23 cellular contexts compared by ENCODE assay signal in genomic region chr10:99527526-99528255, GRCh38. TPM values are rescaled to one million over a fixed set of nuclear protein-coding genes. Genes with fewer than 3 reads are reported as not detected.
A peak's percentile ranks its signal among the peaks of the same experiment; 100 is the strongest.
DNase-seq lines count a peak whose midpoint lies in the region; ATAC-seq, FAIRE-seq and TF ChIP-seq lines count a peak whose summit lies in the region.
"Had no signal": no experiment of that assay in that cellular context is flagged by ENCODE, and none has a peak within 500 bp of the region (broad histone marks: within the 10 kb centered on the region; RNA-seq: fewer than 3 reads in every experiment).

No MANE protein-coding gene starts in this region.

- H4K20me1 ChIP-seq in HepG2 (ENCODE audit: insufficient read depth, low read length) (no peaks in the 10 kb centered on the region), neural progenitor cell (ENCODE audit: low read depth) (peaks cover 98% of the 10 kb centered on the region)

- H3K27me3 ChIP-seq in HepG2 (ENCODE audit: control insufficient read depth in 1 of 2, insufficient read depth in 2 of 2, low read length in 2 of 2), result peaks cover 11 to 89% of the 10 kb centered on the region in 2 experiments
- H3K27me3 ChIP-seq in right lobe of liver, result peaks cover 7 to 74% of the 10 kb centered on the region in 2 donors
- peaks cover 100% of the 10 kb centered on the region for H3K27me3 ChIP-seq in endodermal cell (ENCODE audit: control insufficient read depth, insufficient read depth, low read length, poor library complexity, severe bottlenecking)
- peaks cover 100% of the 10 kb centered on the region for H3K27me3 ChIP-seq in neural progenitor cell

- H3K9me3 ChIP-seq in HepG2 (ENCODE audit: low read length), result no peaks in the 10 kb centered on the region
- no peaks in the 10 kb centered on the region for H3K9me3 ChIP-seq in right lobe of liver
- peaks cover 8% of the 10 kb centered on the region for H3K9me3 ChIP-seq in endodermal cell (ENCODE audit: control insufficient read depth, low read length)
- no peaks in the 10 kb centered on the region for H3K9me3 ChIP-seq in neural progenitor cell (ENCODE audit: low read depth)
- H3K9me3 ChIP-seq: A549, uterus had no signal

- H3K9me3 Mint-ChIP-seq in endodermal cell (no peaks in the 10 kb centered on the region), neural progenitor cell (peaks cover 6% of the 10 kb centered on the region), type B pancreatic cell (no peaks in the 10 kb centered on the region)
- H3K9me3 Mint-ChIP-seq: dendritic cell treated with granulocyte-macrophage colony-stimulating factor and Interleukin-4, amounts not matched to agents 40 ng/mL and 50 ng/mL, for 4 days had no signal

- H3K4me1 Mint-ChIP-seq in endodermal cell, result peaks cover 42% of the 10 kb centered on the region
- H3K4me1 Mint-ChIP-seq in neural progenitor cell, result peaks cover 23% of the 10 kb centered on the region
- H3K4me1 Mint-ChIP-seq in type B pancreatic cell (ENCODE audit: unreplicated experiment), result peaks cover 11% of the 10 kb centered on the region

- in situ Hi-C loops in HepG2 (cut with HindIII; ENCODE audit: extremely low pct_ligation_motif_present, low pct_unique_long_range_greater_than_20kb), result no loop called here

- H3F3A ChIP-seq in neural progenitor cell (ENCODE audit: low read depth), result peaks cover 28% of the 10 kb centered on the region

- no peak overlapping the region for H3K4me3 ChIP-seq in HepG2 (replicated peaks in 1 of 3; ENCODE audit: insufficient read depth in 1 of 3, low read depth in 2 of 3, low read length in 3 of 3)
- no peak overlapping the region for H3K4me3 ChIP-seq in right lobe of liver
- peak overlapping the region; percentile 11 for H3K4me3 ChIP-seq in endodermal cell (ENCODE audit: low read length)
- no peak overlapping the region for H3K4me3 ChIP-seq in neural progenitor cell
- H3K4me3 ChIP-seq: A549, BLaER1, uterus had no signal

- DNase-seq in HepG2 (ENCODE audit: low spot score), result no peak
- no peak for DNase-seq in right lobe of liver
- peak; percentile 73 for DNase-seq in endodermal cell
- peak; percentile 58 for DNase-seq in neural progenitor cell (ENCODE audit: low spot score)
- DNase-seq in type B pancreatic cell (ENCODE audit: extremely low spot score, unreplicated experiment), result no peak
- DNase-seq in globus pallidus (ENCODE audit: low spot score), result no peak
- DNase-seq in activated gamma-delta T cell (lab: John Stamatoyannopoulos, UW), result no peak
- DNase-seq: activated CD4-positive, alpha-beta T cell treated with anti-CD3 and anti-CD28 coated beads, Interleukin-2, amount 10 ng/mL, durations not matched to agents 24 days and 14 days; foreskin melanocyte; HFFc6; Karpas-422; NCI-H1048; NCI-H2029 treated with DMSO at 0.1 percent for 48 hours; NCI-H446; stimulated activated CD4-positive, alpha-beta T cell treated with anti-CD3 and anti-CD28 coated beads, Interleukin-2, amount 100 ng/mL, for 24 hours; uterus had no signal

- CTCF ChIA-PET in HepG2 (lab: Yijun Ruan, JAX; ENCODE audit: low intra/inter-chr PET ratio, low total read pairs), result no interaction called here

- H3K4me2 ChIP-seq in HepG2 (ENCODE audit: low read depth, low read length) (no peak overlapping the region), neural progenitor cell (no peak overlapping the region)
- H3K4me2 ChIP-seq: BLaER1 had no signal

- no peak for TF ChIP-seq RAD21 in HepG2 (CRISPR knock-in tag; IDR thresholded peaks at IDR 0.05)

- H3K27ac Mint-ChIP-seq in endodermal cell (no peak overlapping the region), neural progenitor cell (no peak overlapping the region), type B pancreatic cell (peak overlapping the region; percentile 70)
- H3K27ac Mint-ChIP-seq: activated CD4-positive, alpha-beta T cell treated with anti-CD3 and anti-CD28 coated beads, Interleukin-2, amount 10 ng/mL, durations not matched to agents 24 days and 14 days; activated T-helper 2 cell treated with anti-CD3 and anti-CD28 coated beads, Interferon-gamma antibody, Interleukin-2, Interleukin-4, amounts not matched to agents 10 μg/mL and 5 μg/mL and 100 μg/mL, durations not matched to agents 14 hours and 24 hours and 36 hours; dendritic cell treated with granulocyte-macrophage colony-stimulating factor and Interleukin-4, amounts not matched to agents 40 ng/mL and 50 ng/mL, for 4 days; HFFc6 had no signal

- H3K36me3 Mint-ChIP-seq in endodermal cell (ENCODE audit: low read depth), result no peaks in the 10 kb centered on the region
- H3K36me3 Mint-ChIP-seq in neural progenitor cell, result no peaks in the 10 kb centered on the region
- H3K36me3 Mint-ChIP-seq in type B pancreatic cell, result peaks cover 4% of the 10 kb centered on the region

- no TSS peak for BruUV-seq in HepG2 (replicated peaks; lab: Mats Ljungman, UMichigan)

- ATAC-seq in HepG2 (no peak), right lobe of liver (no peak), HG03432 (IDR thresholded peaks at IDR 0.05; ENCODE audit: unreplicated experiment) (no peak)
- ATAC-seq: A549, sciatic nerve had no signal

- H3K4me1 ChIP-seq in HepG2 (ENCODE audit: insufficient read depth, low read length), result peaks cover 10% of the 10 kb centered on the region
- no peaks in the 10 kb centered on the region for H3K4me1 ChIP-seq in right lobe of liver
- H3K4me1 ChIP-seq in endodermal cell (ENCODE audit: control insufficient read depth, insufficient read depth, low read length), result peaks cover 8% of the 10 kb centered on the region
- H3K4me1 ChIP-seq in neural progenitor cell, result peaks cover 16% of the 10 kb centered on the region
- H3K4me1 ChIP-seq: A549 had no signal

- no peaks in the 10 kb centered on the region for H3K36me3 ChIP-seq in HepG2 (replicated peaks in 1 of 2; ENCODE audit: control insufficient read depth in 1 of 2, insufficient read depth in 2 of 2, low read length in 2 of 2)
- H3K36me3 ChIP-seq in right lobe of liver, result no peaks in the 10 kb centered on the region
- no peaks in the 10 kb centered on the region for H3K36me3 ChIP-seq in endodermal cell (ENCODE audit: control insufficient read depth, insufficient read depth, low read length)
- no peaks in the 10 kb centered on the region for H3K36me3 ChIP-seq in neural progenitor cell
- H3K36me3 ChIP-seq: BLaER1, uterus had no signal

- H3K4me3 Mint-ChIP-seq in endodermal cell, result peak overlapping the region; percentile 6
- H3K4me3 Mint-ChIP-seq in neural progenitor cell, result no peak overlapping the region
- peak overlapping the region; percentile 22 for H3K4me3 Mint-ChIP-seq in type B pancreatic cell
- H3K4me3 Mint-ChIP-seq: activated CD4-positive, alpha-beta T cell treated with anti-CD3 and anti-CD28 coated beads, Interleukin-2, amount 10 ng/mL, durations not matched to agents 24 days and 14 days; dendritic cell treated with granulocyte-macrophage colony-stimulating factor and Interleukin-4, amounts not matched to agents 40 ng/mL and 50 ng/mL, for 4 days; HFFc6 had no signal

- no peak for FAIRE-seq in HepG2 (lab: Jason Lieb, UNC)
- FAIRE-seq: A549 had no signal

- POLR2A ChIA-PET in HepG2 (lab: Yijun Ruan, JAX), result no interaction called here

- H3K79me2 ChIP-seq in HepG2 (ENCODE audit: insufficient read depth, low read length) (no peaks in the 10 kb centered on the region), neural progenitor cell (ENCODE audit: low read depth) (no peaks in the 10 kb centered on the region)

- H3K27me3 Mint-ChIP-seq in endodermal cell (ENCODE audit: insufficient read depth) (peaks cover 97% of the 10 kb centered on the region), neural progenitor cell (ENCODE audit: insufficient read depth, low read depth) (peaks cover 94% of the 10 kb centered on the region), type B pancreatic cell (peaks cover 100% of the 10 kb centered on the region)

- no peak for TF ChIP-seq POLR2A in HepG2 (IDR thresholded peaks at IDR 0.05; ENCODE audit: insufficient read depth in 1 of 2, low read depth in 2 of 2, low read length in 2 of 2)
- no peak for TF ChIP-seq POLR2A in right lobe of liver (IDR thresholded peaks at IDR 0.05)

- 49% methylated on average over 25 of the region's 50 CpGs for WGBS in HepG2 (ENCODE audit: low lambda C conversion rate)
- 16% methylated on average over 21 of the region's 50 CpGs for WGBS in right lobe of liver (ENCODE audit: insufficient coverage, low coverage, low lambda C conversion rate, missing lambda C conversion rate)
- WGBS in endodermal cell (ENCODE audit: insufficient coverage in 1 of 2, insufficient read length in 1 of 2), 2 experiments, result 3% methylated on average over 32 to 50 of the region's 50 CpGs

- intact Hi-C loops in HepG2 (cut with micrococcal nuclease; ENCODE audit: unreplicated experiment), result no loop called here
- intact Hi-C loops in right lobe of liver (cut with DNase I), result no loop called here

- H2AFZ ChIP-seq in HepG2 (ENCODE audit: low read length), result no peak overlapping the region
- no peak overlapping the region for H2AFZ ChIP-seq in neural progenitor cell (replicated peaks)

- H3K9ac ChIP-seq in HepG2 (ENCODE audit: insufficient read depth, low read depth, low read length), result no peak overlapping the region
- no peak overlapping the region for H3K9ac ChIP-seq in endodermal cell (ENCODE audit: extremely low read depth, low read length, poor library complexity, severe bottlenecking)
- no peak overlapping the region for H3K9ac ChIP-seq in neural progenitor cell
- H3K9ac ChIP-seq: BLaER1 had no signal

- no peak for TF ChIP-seq CTCF in HepG2 (CRISPR knock-in tag; IDR thresholded peaks at IDR 0.05)
- no peak for TF ChIP-seq CTCF in right lobe of liver (IDR thresholded peaks at IDR 0.05)
- no peak for TF ChIP-seq CTCF in endodermal cell (conservative IDR thresholded peaks at IDR 0.05)
- no peak for TF ChIP-seq CTCF in neural progenitor cell (IDR thresholded peaks at IDR 0.05)
- TF ChIP-seq CTCF in type B pancreatic cell (conservative IDR thresholded peaks at IDR 0.05), result no peak

- H3K27ac ChIP-seq in HepG2 (ENCODE audit: extremely low read length, insufficient read depth, low read length), result no peak overlapping the region
- H3K27ac ChIP-seq in right lobe of liver, result no peak overlapping the region
- H3K27ac ChIP-seq in endodermal cell (ENCODE audit: low read depth, low read length), result no peak overlapping the region
- no peak overlapping the region for H3K27ac ChIP-seq in neural progenitor cell
- H3K27ac ChIP-seq: A549, BLaER1, epithelial cell of prostate, uterus had no signal

- TF ChIP-seq EP300 in HepG2 (IDR thresholded peaks at IDR 0.05; ENCODE audit: low read depth in 2 of 2, low read length in 2 of 2) (no peak), HepG2 (CRISPR knock-in tag; IDR thresholded peaks at IDR 0.05; ENCODE audit: borderline replicate concordance) (no peak)

RNA-seq across cellular contexts. Expression of gene NKX2-3, which starts 5.1 kb away (rescaled TPM):
- total RNA-seq in HepG2 (2016; rRNA removed; fragmentation: Illumina TruSeq; extraction: Trizol) (not detected in 2 replicates), right lobe of liver (under 1 TPM in 1 of 6 experiments, not detected in 5; 0.18 TPM), endodermal cell (not detected), neural progenitor cell (ENCODE audit: low replicate concordance) (not detected in 2 replicates), type B pancreatic cell (ENCODE audit: low replicate concordance) (not detected in 2 replicates)
- total RNA-seq in HepG2 (2016; cell fraction: cytosol; rRNA removed; fragmentation: Illumina TruSeq; extraction: Trizol; ENCODE audit: low read depth), result not detected in 2 replicates
- not detected in 2 replicates for total RNA-seq in HepG2 (2016; cell fraction: insoluble cytoplasmic fraction; rRNA removed; fragmentation: Illumina TruSeq; extraction: Trizol)
- not detected in 2 replicates for total RNA-seq in HepG2 (2016; cell fraction: membrane; rRNA removed; fragmentation: Illumina TruSeq; extraction: Trizol)
- not detected in 2 replicates for total RNA-seq in HepG2 (2016; cell fraction: nucleus; rRNA removed; fragmentation: Illumina TruSeq; extraction: Trizol)
- not detected in 2 replicates for polyA plus RNA-seq in HepG2 (2011; rRNA removed)
- not detected in 2 replicates for polyA plus RNA-seq in HepG2 (2011; cell fraction: cytosol; rRNA removed)
- not detected in 2 replicates for polyA plus RNA-seq in HepG2 (2011; cell fraction: nucleus; rRNA removed)
- polyA plus RNA-seq in HepG2 (2012), result not detected in 2 replicates
- polyA plus RNA-seq in HepG2 (2016; cell fraction: cytosol; fragmentation: Illumina TruSeq; extraction: Trizol; ENCODE audit: low read depth), result not detected in 2 replicates
- not detected in 2 replicates for polyA plus RNA-seq in HepG2 (2016; cell fraction: insoluble cytoplasmic fraction; fragmentation: Illumina TruSeq; extraction: Trizol; ENCODE audit: low read depth)
- not detected in 2 replicates for polyA plus RNA-seq in HepG2 (2016; cell fraction: membrane; fragmentation: Illumina TruSeq; extraction: Trizol; ENCODE audit: low read depth)
- polyA plus RNA-seq in HepG2 (2016; cell fraction: nucleus; fragmentation: Illumina TruSeq; extraction: Trizol; ENCODE audit: insufficient read depth, low read depth), result not detected in 2 replicates
- not detected in 2 replicates for polyA minus RNA-seq in HepG2 (2011; rRNA and poly(A)+ RNA removed; ENCODE audit: low replicate concordance)
- not detected in 2 replicates for polyA minus RNA-seq in HepG2 (2011; cell fraction: cytosol; rRNA and poly(A)+ RNA removed)
- not detected in 2 replicates for polyA minus RNA-seq in HepG2 (2011; cell fraction: nucleus; rRNA and poly(A)+ RNA removed)
- not detected for polyA plus RNA-seq in endodermal cell (2013, experiment 1 of 2)
- not detected for polyA plus RNA-seq in endodermal cell (2013, experiment 2 of 2)
- total RNA-seq: activated CD4-positive, alpha-beta T cell treated with anti-CD3 and anti-CD28 coated beads, Interleukin-2, amount 10 ng/mL, durations not matched to agents 24 days and 14 days; activated T-helper 2 cell treated with anti-CD3 and anti-CD28 coated beads, Interferon-gamma antibody, Interleukin-2, Interleukin-4, amounts not matched to agents 10 μg/mL and 5 μg/mL and 100 μg/mL, durations not matched to agents 14 hours and 24 hours and 36 hours; HFFc6; sciatic nerve; uterus had no signal
- polyA plus RNA-seq: A549 had no signal

Comparison
In these comparisons a context has a peak if more than half of its experiments do, and no peak if none do; other contexts are left out.
1. DNase-seq: peak in endodermal cell (single experiment) and neural progenitor cell (single experiment); none in HepG2 (single experiment), right lobe of liver (0 of 3), type B pancreatic cell (single experiment), globus pallidus (single experiment) and activated gamma-delta T cell (single experiment).